ENCODE assay signal across 14 cellular contexts in the genomic region with DNA sequence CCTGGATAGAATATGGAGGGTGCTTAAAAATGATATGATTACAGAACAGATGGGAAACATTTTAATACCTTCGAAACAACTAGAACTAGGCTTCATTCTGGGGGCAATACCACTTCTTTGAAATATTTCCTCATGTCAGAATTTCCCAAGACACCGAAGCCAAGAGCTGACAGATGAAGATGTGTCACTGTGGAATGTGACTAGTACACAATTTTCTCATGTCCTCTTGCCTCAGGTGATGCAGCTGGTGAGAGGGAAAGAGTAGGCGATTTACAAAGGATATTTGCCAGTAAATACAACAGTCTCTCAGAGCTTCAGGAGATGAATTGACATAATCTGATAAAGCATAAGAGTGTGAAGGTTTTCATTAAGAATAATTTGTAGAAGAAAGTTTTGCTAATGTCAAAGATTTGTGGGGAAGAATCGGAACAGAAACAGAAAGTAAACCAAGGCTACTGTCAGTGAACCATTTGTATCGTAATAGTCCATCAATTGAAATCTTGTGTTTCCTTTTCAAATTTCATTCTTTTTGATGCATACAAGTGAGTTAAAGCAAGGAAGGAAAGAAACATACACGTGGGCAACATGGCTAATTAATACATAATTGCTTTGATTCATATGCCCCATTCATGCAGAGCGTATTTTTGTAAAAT.
DNase-seq lines count a peak whose midpoint lies in the region; ATAC-seq and TF ChIP-seq lines count a peak whose summit lies in the region.
"Had no signal": no experiment of that assay in that cellular context is flagged by ENCODE, and none has a peak within 500 bp of the region (broad histone marks: within the 10 kb centered on the region; RNA-seq: fewer than 3 reads in every experiment).

No MANE protein-coding gene starts in this region.

- peak overlapping the region; percentile 62 for H3K4me2 ChIP-seq in osteoblast (ENCODE audit: insufficient read depth, low read length)

- CTCF ChIA-PET in Panc1 (lab: Charles Lee) = no interaction called here

- no peaks in the 10 kb centered on the region for H4K20me1 ChIP-seq in osteoblast (ENCODE audit: insufficient read depth, low read length)

- TF ChIP-seq CTCF in AG10803 (conservative IDR thresholded peaks at IDR 0.05; ENCODE audit: low read length) (no peak), Panc1 (IDR thresholded peaks at IDR 0.05) (no peak), esophagus muscularis mucosa (IDR thresholded peaks at IDR 0.05) (no peak), osteoblast (IDR thresholded peaks at IDR 0.05; ENCODE audit: extremely low read depth, low read depth, low read length) (no peak)

- H3K9me3 ChIP-seq in Panc1 (ENCODE audit: control insufficient read depth, insufficient read depth, low read depth, low read length) (no peaks in the 10 kb centered on the region), esophagus muscularis mucosa (no peaks in the 10 kb centered on the region), osteoblast (ENCODE audit: low read depth, low read length) (no peaks in the 10 kb centered on the region)
- H3K9me3 ChIP-seq: prostate gland had no signal

- H3K27me3 ChIP-seq in Panc1 (ENCODE audit: control insufficient read depth, insufficient read depth, low read length) = no peaks in the 10 kb centered on the region
- H3K27me3 ChIP-seq in esophagus muscularis mucosa = no peaks in the 10 kb centered on the region
- H3K27me3 ChIP-seq in osteoblast (ENCODE audit: insufficient read depth, low read length) = no peaks in the 10 kb centered on the region

- no peaks in the 10 kb centered on the region for H3K36me3 ChIP-seq in Panc1 (ENCODE audit: control insufficient read depth, insufficient read depth, low read length)
- H3K36me3 ChIP-seq in esophagus muscularis mucosa = no peaks in the 10 kb centered on the region
- H3K36me3 ChIP-seq in osteoblast (ENCODE audit: insufficient read depth, low read length) = no peaks in the 10 kb centered on the region
- H3K36me3 ChIP-seq: prostate gland had no signal

- peak overlapping the region; percentile 11 for H2AFZ ChIP-seq in osteoblast (ENCODE audit: low read length)

- in situ Hi-C loops in Panc1 (cut with HindIII; ENCODE audit: low pct_unique_long_range_greater_than_20kb, low sequenced_read_pairs) = no loop called here

- no peak for ATAC-seq in Panc1
- no peak for ATAC-seq in GM21390 (IDR thresholded peaks at IDR 0.05; ENCODE audit: unreplicated experiment)
- no peak for ATAC-seq in GM19455 (IDR thresholded peaks at IDR 0.05; ENCODE audit: unreplicated experiment)

- DNase-seq in AG10803 (ENCODE audit: low read depth) = peak; percentile 47
- DNase-seq in Panc1 (ENCODE audit: low read depth, low spot score) = no peak
- no peak for DNase-seq in esophagus muscularis mucosa (ENCODE audit: extremely low spot score)
- no peak for DNase-seq in osteoblast (ENCODE audit: insufficient read length, low spot score, missing footprints)
- DNase-seq in NCI-H1417 (lab: John Stamatoyannopoulos, UW) = no peak
- no peak for DNase-seq in A172 (ENCODE audit: low spot score)
- DNase-seq: activated CD4-positive, alpha-beta memory T cell treated with anti-CD3 and anti-CD28 coated beads for 36 hours; activated naive CD4-positive, alpha-beta T cell; cortex of kidney; NCI-H1048 had no signal

- H3K27ac ChIP-seq in Panc1 (ENCODE audit: low read length) = peak overlapping the region; percentile 40; the same call in 1 of the 2 replicates
- H3K27ac ChIP-seq in esophagus muscularis mucosa (replicated peaks in 1 of 4) = peak overlapping the region in 1 of 4 donors; percentile 30
- H3K27ac ChIP-seq in osteoblast (ENCODE audit: low read depth, low read length) = peak overlapping the region; percentile 77
- H3K27ac ChIP-seq: HL-60, prostate gland had no signal

- 0 out of 2 replicates have a peak, but pooled peaks cover 2% of the 10 kb centered on the region for H3K4me1 ChIP-seq in Panc1 (ENCODE audit: control insufficient read depth, insufficient read depth, low read length)
- H3K4me1 ChIP-seq in esophagus muscularis mucosa = peaks cover 0 to 10% (median 6%) of the 10 kb centered on the region in 4 donors
- peaks cover 30% of the 10 kb centered on the region for H3K4me1 ChIP-seq in osteoblast (ENCODE audit: insufficient read depth, low read length)
- H3K4me1 ChIP-seq: prostate gland had no signal

- H3K79me2 ChIP-seq in osteoblast (ENCODE audit: insufficient read depth, low read length) = no peaks in the 10 kb centered on the region

- POLR2A ChIA-PET in Panc1 (lab: Charles Lee) = no interaction called here

- intact Hi-C loops in Panc1 (cut with micrococcal nuclease; ENCODE audit: unreplicated experiment) = no loop called here
- intact Hi-C loops in esophagus muscularis mucosa (cut with DNase I) = no loop called here

- TF ChIP-seq POLR2A in esophagus muscularis mucosa (IDR thresholded peaks at IDR 0.05; ENCODE audit: low read depth) = no peak

- no peak for TF ChIP-seq EP300 in esophagus muscularis mucosa (IDR thresholded peaks at IDR 0.05)

- 66% methylated on average over 7 of the region's 7 CpGs for WGBS in esophagus muscularis mucosa

- peak overlapping the region; percentile 54 for H3K4me3 ChIP-seq in AG10803 (ENCODE audit: low read length)
- peak overlapping the region; percentile 25 to 33 for H3K4me3 ChIP-seq in Panc1 (ENCODE audit: low read depth in 2 of 2, low read length in 2 of 2)
- H3K4me3 ChIP-seq in esophagus muscularis mucosa = peak overlapping the region; percentile 10 to 34 (median 33)
- peak overlapping the region; percentile 58 for H3K4me3 ChIP-seq in osteoblast (ENCODE audit: insufficient read depth, low read length)
- H3K4me3 ChIP-seq: prostate gland had no signal

- BruUV-seq in Panc1 (replicated peaks; lab: Mats Ljungman, UMichigan) = no TSS peak
